ENCODE assay signal across 10 cellular contexts in genomic region chr18:51666717-51667320, GRCh38.
DNase-seq lines count a peak whose midpoint lies in the region; ATAC-seq lines count a peak whose summit lies in the region.
"Had no signal": no experiment of that assay in that cellular context is flagged by ENCODE, and none has a peak within 500 bp of the region (broad histone marks: within the 10 kb centered on the region; RNA-seq: fewer than 3 reads in every experiment).

No MANE protein-coding gene starts in this region.

- DNase-seq in ELF-1 (ENCODE audit: low read depth, low spot score) (peak; percentile 49), NCI-H510A (lab: John Stamatoyannopoulos, UW) (peak; percentile 39), cerebellum (ENCODE audit: low spot score) (peak; percentile 10), nucleus accumbens (lab: John Stamatoyannopoulos, UW) (peak in 45 of 56 donors; percentile 8 to 79 (median 39)), OCI-M1 (lab: John Stamatoyannopoulos, UW) (no peak)
- DNase-seq in stimulated activated CD4-positive, alpha-beta T cell treated with anti-CD3 and anti-CD28 coated beads, Interleukin-15, amount 100 ng/mL, for 24 hours = no peak
- DNase-seq: MV-4-11 had no signal

- no peak for ATAC-seq in HG03280 (IDR thresholded peaks at IDR 0.05; ENCODE audit: unreplicated experiment)
- no peak for ATAC-seq in HG03342 (IDR thresholded peaks at IDR 0.05; ENCODE audit: unreplicated experiment)
- ATAC-seq: gastroesophageal sphincter had no signal

Comparison
In these comparisons a context has a peak if more than half of its experiments do, and no peak if none do; other contexts are left out.
1. DNase-seq: peak in ELF-1 (single experiment), NCI-H510A (single experiment), cerebellum (single experiment) and nucleus accumbens (45 of 56); none in stimulated activated CD4-positive, alpha-beta T cell treated with anti-CD3 and anti-CD28 coated beads, Interleukin-15, amount 100 ng/mL, for 24 hours (single experiment) and OCI-M1 (single experiment).